12 cellular contexts compared by ENCODE assay signal in the genomic region with DNA sequence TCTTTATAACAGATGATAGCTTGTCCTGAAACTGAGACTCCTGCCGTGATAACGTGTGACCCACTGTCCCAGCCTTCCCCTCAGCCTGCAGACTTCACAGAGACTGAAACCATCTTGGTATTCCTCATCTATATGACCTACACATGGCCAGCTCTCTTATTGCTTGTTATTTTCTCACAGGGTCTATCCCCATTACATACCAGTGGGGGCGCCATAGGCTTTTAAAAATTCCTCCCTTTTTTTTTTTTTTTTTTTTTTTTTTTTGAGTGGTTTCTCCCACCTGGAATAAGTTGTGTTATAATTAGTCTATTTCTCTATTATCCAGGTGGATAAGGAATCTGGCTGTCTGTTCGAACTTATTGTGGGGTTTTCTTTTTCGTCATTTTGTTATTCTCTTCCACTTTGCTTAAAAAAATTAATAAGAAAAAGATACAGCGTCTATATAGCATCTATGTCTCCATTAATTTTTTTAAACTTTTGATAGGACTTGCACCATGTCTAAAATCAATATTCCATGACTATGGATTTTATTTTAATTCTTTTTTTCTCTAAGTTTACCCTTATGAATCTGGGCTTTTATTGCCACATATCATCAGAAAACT. TPM values are rescaled to one million over a fixed set of nuclear protein-coding genes. Genes with fewer than 3 reads are reported as not detected.
A peak's percentile ranks its signal among the peaks of the same experiment; 100 is the strongest.
DNase-seq lines count a peak whose midpoint lies in the region; ATAC-seq and TF ChIP-seq lines count a peak whose summit lies in the region.
"Had no signal": no experiment of that assay in that cellular context is flagged by ENCODE, and none has a peak within 500 bp of the region (broad histone marks: within the 10 kb centered on the region; RNA-seq: fewer than 3 reads in every experiment).

No MANE protein-coding gene starts in this region.

- no peaks in the 10 kb centered on the region for H4K20me1 ChIP-seq in GM23248 (ENCODE audit: insufficient read depth)

- H3K4me1 ChIP-seq in GM23248 (ENCODE audit: insufficient read depth): no peaks in the 10 kb centered on the region
- no peaks in the 10 kb centered on the region for H3K4me1 ChIP-seq in RWPE2 (ENCODE audit: insufficient read depth, poor library complexity, severe bottlenecking)

- no peak overlapping the region for H3K9ac ChIP-seq in GM23248

- H3K79me2 ChIP-seq in GM23248 (ENCODE audit: insufficient read depth): no peaks in the 10 kb centered on the region

- in situ Hi-C loops in GM23248 (cut with MboI): no loop called here

- H3K27me3 ChIP-seq in GM23248 (replicated peaks; ENCODE audit: insufficient read depth): no peaks in the 10 kb centered on the region
- H3K27me3 ChIP-seq in RWPE2 (ENCODE audit: insufficient read depth, poor library complexity, severe bottlenecking): no peaks in the 10 kb centered on the region

- TF ChIP-seq CTCF in AG09309 (IDR thresholded peaks at IDR 0.05; ENCODE audit: control insufficient read depth, insufficient read depth, low read depth, low read length, missing control alignments) (peak; percentile 49), RWPE2 (IDR thresholded peaks at IDR 0.05; ENCODE audit: poor library complexity, severe bottlenecking) (peak; percentile 14)

- DNase-seq in AG09309 (ENCODE audit: low read depth) (no peak), GM23248 (peak; percentile 42), RWPE2 (ENCODE audit: low spot score) (no peak), iPS-NIHi11 (ENCODE audit: low spot score) (peak; percentile 25), middle frontal gyrus (ENCODE audit: extremely low spot score, low spot score) (no peak)
- no peak for DNase-seq in effector CD4-positive, alpha-beta T cell
- DNase-seq: activated CD4-positive, alpha-beta T cell treated with anti-CD3 and anti-CD28 coated beads, Interleukin-2, amount 10 ng/mL, durations not matched to agents 24 days and 14 days; kidney glomerular epithelial cell; NCI-H2081; stimulated activated CD4-positive, alpha-beta T cell treated with anti-CD3 and anti-CD28 coated beads, Interleukin-2, amount 100 ng/mL, for 24 hours had no signal

- H3K9me3 ChIP-seq in GM23248 (ENCODE audit: low read depth) (no peaks in the 10 kb centered on the region), RWPE2 (ENCODE audit: severe bottlenecking) (no peaks in the 10 kb centered on the region)

- H3K27ac ChIP-seq in GM23248: no peak overlapping the region
- H3K27ac ChIP-seq in RWPE2 (ENCODE audit: poor library complexity, severe bottlenecking): no peak overlapping the region

- H3K4me3 ChIP-seq in AG09309 (ENCODE audit: control insufficient read depth, low read depth, low read length) (no peak overlapping the region), GM23248 (no peak overlapping the region), RWPE2 (ENCODE audit: severe bottlenecking) (no peak overlapping the region)

- no peak overlapping the region for H2AFZ ChIP-seq in GM23248

- WGBS in GM23248 (ENCODE audit: low coverage in 1 of 2, low lambda C conversion rate in 2 of 2, missing lambda C conversion rate in 2 of 2), 2 experiments: 45 to 46% methylated on average over 6 of the region's 6 CpGs

- H3K4me2 ChIP-seq in GM23248 (ENCODE audit: unreplicated experiment): no peak overlapping the region

- H3K36me3 ChIP-seq in GM23248 (ENCODE audit: low read depth) (no peaks in the 10 kb centered on the region), RWPE2 (ENCODE audit: low read depth) (no peaks in the 10 kb centered on the region)

- ATAC-seq in RWPE2 (ENCODE audit: low read depth) (no peak), GM21447 (IDR thresholded peaks at IDR 0.05; ENCODE audit: unreplicated experiment) (no peak), HG02938 (IDR thresholded peaks at IDR 0.05; ENCODE audit: unreplicated experiment) (no peak)

- no peaks in the 10 kb centered on the region for H3F3A ChIP-seq in GM23248 (ENCODE audit: insufficient read depth)

- no peaks in the 10 kb centered on the region for H3K9me2 ChIP-seq in GM23248 (ENCODE audit: insufficient read depth)

RNA-seq across cellular contexts. Expression of gene GYG2, which starts 47.2 kb away (rescaled TPM):
- 0.38 and 0.43 TPM in 2 replicates for total RNA-seq in GM23248 (2014; rRNA removed; shearing (Covaris generic))
- 0.86 and 1.2 TPM in 2 replicates for polyA plus RNA-seq in GM23248 (2016; fragmentation: Nextera tagmentation; extraction: Ambion mirVana)
- total RNA-seq: activated CD4-positive, alpha-beta T cell treated with anti-CD3 and anti-CD28 coated beads, Interleukin-2, amount 10 ng/mL, durations not matched to agents 24 days and 14 days had no signal

RNA-seq across cellular contexts. Expression of gene ARSD, which starts 53.2 kb away (rescaled TPM):
- 11.7 and 12.3 TPM in 2 replicates for total RNA-seq in GM23248 (2014; rRNA removed; shearing (Covaris generic))
- polyA plus RNA-seq in GM23248 (2016; fragmentation: Nextera tagmentation; extraction: Ambion mirVana): 9.2 and 10.7 TPM in 2 replicates

Comparison
In these comparisons a context has a peak if more than half of its experiments do, and no peak if none do; other contexts are left out.
1. DNase-seq: peak in GM23248 (single experiment) and iPS-NIHi11 (single experiment); none in AG09309 (single experiment), RWPE2 (single experiment), effector CD4-positive, alpha-beta T cell (single experiment) and middle frontal gyrus (single experiment).